ENCODE assay signal across 8 cellular contexts in genomic region chr15:74433592-74434259, GRCh38. TPM values are rescaled to one million over a fixed set of nuclear protein-coding genes. Genes with fewer than 3 reads are reported as not detected.
DNase-seq lines count a peak whose midpoint lies in the region; ATAC-seq and TF ChIP-seq lines count a peak whose summit lies in the region.

TSS of gene SEMA7A (minus strand) at chr15:74433958. CDS start at chr15:74433918, 40 bp downstream.

- intact Hi-C loops in colonic mucosa (cut with DNase I) = no loop called here
- intact Hi-C loops in left colon (cut with DNase I, micrococcal nuclease) = no loop called here

- H3K4me3 ChIP-seq in colonic mucosa = peak within 1 kb of the TSS; percentile 84

- no peaks in the 10 kb centered on the region for H3K36me3 ChIP-seq in colonic mucosa

- peak within 1 kb of the TSS; percentile 15 for H3K27ac ChIP-seq in colonic mucosa

- peak; percentile 4 for DNase-seq in NCI-H1694 treated with DMSO at 0.1 percent for 48 hours (lab: John Stamatoyannopoulos, UW)
- DNase-seq in NCI-H1694 (lab: John Stamatoyannopoulos, UW) = no peak
- DNase-seq in NCI-H2227 treated with DMSO at 0.1 percent for 48 hours (lab: John Stamatoyannopoulos, UW) = peak; percentile 37
- DNase-seq in activated CD4-positive, alpha-beta T cell treated with anti-CD3 and anti-CD28 coated beads for 4 hours = peak; percentile 71 to 82
- DNase-seq in colonic mucosa = peak; percentile 76
- DNase-seq in left colon = peak; percentile 70 to 79
- peak; percentile 81 for DNase-seq in stimulated activated CD4-positive, alpha-beta T cell treated with anti-CD3 and anti-CD28 coated beads, Interleukin-1b, Interleukin-23, amount 100 ng/mL, for 48 hours

- TF ChIP-seq CTCF in colonic mucosa (IDR thresholded peaks at IDR 0.05) = no peak

- peak within 1 kb of the TSS; percentile 44 to 83 for H3K9ac ChIP-seq in colonic mucosa (ENCODE audit: low read depth in 2 of 2, low read length in 2 of 2)

- peak; percentile 58 for ATAC-seq in HG02870 (IDR thresholded peaks at IDR 0.05; ENCODE audit: unreplicated experiment)
- ATAC-seq in left colon = peak; percentile 90

- H3K27me3 ChIP-seq in colonic mucosa = peaks cover 27% of the 10 kb centered on the region

- H3K9me3 ChIP-seq in colonic mucosa = no peaks in the 10 kb centered on the region

- H3K4me1 ChIP-seq in colonic mucosa = peaks cover 3% of the 10 kb centered on the region

RNA-seq across cellular contexts. Expression of gene SEMA7A, which starts in this region (rescaled TPM):
- 1 to 10 TPM; 1.8 to 2.0 TPM for total RNA-seq in colonic mucosa
- 1 to 10 TPM in 1 of 2 donors, under 1 TPM in 1; 0.79 to 1.7 TPM for total RNA-seq in left colon
